ENCODE assay signal across 1 cellular context in genomic region chr11:58618215-58618614, GRCh38.
TF ChIP-seq lines count a peak whose summit lies in the region.

No MANE protein-coding gene starts in this region.

TF ChIP-seq in GM23338, 12 proteins besides CTCF, POLR2A, EP300 and RAD21 (continued from another document):
- TF ChIP-seq ZNF462 (CRISPR knock-in tag; IDR thresholded peaks at IDR 0.05) (no peak), REST (IDR thresholded peaks at IDR 0.05; ENCODE audit: unreplicated experiment) (no peak), EZH2 (IDR thresholded peaks at IDR 0.05; ENCODE audit: low read depth, unreplicated experiment) (no peak)
